17 cellular contexts compared by ENCODE assay signal in genomic region chr10:23156447-23157150, GRCh38.
"Had no signal": no experiment of that assay in that cellular context is flagged by ENCODE, and none has a peak within 500 bp of the region (broad histone marks: within the 10 kb centered on the region; RNA-seq: fewer than 3 reads in every experiment).

No MANE protein-coding gene starts in this region.

- H3K4me3 Mint-ChIP-seq: naive thymus-derived CD8-positive, alpha-beta T cell; neural crest cell had no signal

- ATAC-seq: gastrocnemius medialis; heart right ventricle; naive thymus-derived CD8-positive, alpha-beta T cell; stimulated activated naive CD8-positive, alpha-beta T cell treated with anti-CD3 and anti-CD28 coated beads, Interleukin-15, Interleukin-2, amounts not matched to agents 100 U/mL and 50 U/mL, for 24 hours had no signal

- H3K9me3 ChIP-seq: colonic mucosa, gastrocnemius medialis, heart right ventricle, ovary, right atrium auricular region, suprapubic skin, tibial artery, upper lobe of left lung, uterus had no signal

- H3K4me1 ChIP-seq: colonic mucosa, gastrocnemius medialis, uterus had no signal

- H3K27me3 ChIP-seq: colonic mucosa, ovary, right atrium auricular region, upper lobe of left lung, uterus had no signal

- H3K27ac ChIP-seq: colonic mucosa, gastrocnemius medialis, heart right ventricle, ovary, right atrium auricular region, suprapubic skin, tibial artery, upper lobe of left lung, uterus had no signal

- DNase-seq: colonic mucosa; dermis blood vessel endothelial cell; effector CD4-positive, alpha-beta T cell; gastrocnemius medialis; heart right ventricle; hypothalamus; naive thymus-derived CD8-positive, alpha-beta T cell; ovary; small intestine; stimulated activated CD4-positive, alpha-beta T cell treated with anti-CD3 and anti-CD28 coated beads, Interleukin-12 subunit alpha, Interleukin-12 subunit beta, amount 100 ng/mL, for 4 hours; stimulated activated naive CD8-positive, alpha-beta T cell treated with anti-CD3 and anti-CD28 coated beads, Interleukin-15, Interleukin-2, amounts not matched to agents 100 U/mL and 50 U/mL, for 24 hours; tibial artery; upper lobe of left lung; uterus had no signal

- H3K4me3 ChIP-seq: colonic mucosa, gastrocnemius medialis, heart right ventricle, ovary, right atrium auricular region, suprapubic skin, tibial artery, upper lobe of left lung, uterus had no signal

- H3K36me3 Mint-ChIP-seq: naive thymus-derived CD8-positive, alpha-beta T cell had no signal

- H3K9me3 Mint-ChIP-seq: naive thymus-derived CD8-positive, alpha-beta T cell; neural crest cell had no signal

- H3K36me3 ChIP-seq: colonic mucosa, gastrocnemius medialis, heart right ventricle, ovary, right atrium auricular region, suprapubic skin, tibial artery, upper lobe of left lung, uterus had no signal
